19 cellular contexts compared by ENCODE assay signal in genomic region chr1:24941566-24941965, GRCh38. TPM values are rescaled to one million over a fixed set of nuclear protein-coding genes. Genes with fewer than 3 reads are reported as not detected.
DNase-seq lines count a peak whose midpoint lies in the region; ATAC-seq, FAIRE-seq and TF ChIP-seq lines count a peak whose summit lies in the region.
"Had no signal": no experiment of that assay in that cellular context is flagged by ENCODE, and none has a peak within 500 bp of the region (broad histone marks: within the 10 kb centered on the region; RNA-seq: fewer than 3 reads in every experiment).

No MANE protein-coding gene starts in this region.

- no peak overlapping the region for H2AFZ ChIP-seq in K562 (ENCODE audit: low read depth, low read length)
- H2AFZ ChIP-seq: GM23248 had no signal

- no peaks in the 10 kb centered on the region for H3K9me3 ChIP-seq in K562 (replicated peaks; ENCODE audit: control insufficient read depth, insufficient read depth, low read depth, low read length)
- H3K9me3 ChIP-seq in Caco-2, result no peaks in the 10 kb centered on the region
- H3K9me3 ChIP-seq: A549 had no signal

- H3K4me2 ChIP-seq in K562 (ENCODE audit: insufficient read depth, low read length), result no peak overlapping the region
- H3K4me2 ChIP-seq: A549 had no signal

- no peak for FAIRE-seq in K562 (lab: Jason Lieb, UNC)
- FAIRE-seq: A549 had no signal

- peak overlapping the region in 1 of 2 donors; percentile 61 for H3K27ac Mint-ChIP-seq in stimulated activated naive CD8-positive, alpha-beta T cell treated with anti-CD3 and anti-CD28 coated beads, Interleukin-15, amount 100 ng/mL, for 72 hours
- H3K27ac Mint-ChIP-seq in activated CD8-positive, alpha-beta T cell treated with anti-CD3 and anti-CD28 coated beads for 36 hours, result peak overlapping the region; percentile 61
- H3K27ac Mint-ChIP-seq in stimulated activated memory B cell treated with anti-CD40 and anti-IgM and Interleukin-4, amounts not matched to agents 10 μg/mL and 1 μg/mL and 100 μg/mL, for 72 hours, result peak overlapping the region; percentile 42
- no peak overlapping the region for H3K27ac Mint-ChIP-seq in Caco-2 (ENCODE audit: unreplicated experiment)

- ATAC-seq in stimulated activated naive CD8-positive, alpha-beta T cell treated with anti-CD3 and anti-CD28 coated beads, Interleukin-15, amount 100 ng/mL, for 72 hours, result peak; percentile 22
- ATAC-seq in stimulated activated naive CD8-positive, alpha-beta T cell treated with anti-CD3 and anti-CD28 coated beads, Interleukin-15, Interleukin-2, amounts not matched to agents 100 U/mL and 50 U/mL, for 24 hours, result no peak
- no peak for ATAC-seq in activated CD8-positive, alpha-beta T cell treated with anti-CD3 and anti-CD28 coated beads for 36 hours
- no peak; the same call in 2 of the 3 replicates for ATAC-seq in K562
- no peak for ATAC-seq in stimulated activated memory B cell treated with anti-CD40 and anti-IgM and Interleukin-4, amounts not matched to agents 10 μg/mL and 1 μg/mL and 100 μg/mL, for 72 hours
- no peak for ATAC-seq in GM21515 (IDR thresholded peaks at IDR 0.05; ENCODE audit: unreplicated experiment)
- ATAC-seq: A549, HCT116, SK-N-SH treated with all-trans-retinoic acid at 6 μM for 48 hours had no signal

- H3K27ac ChIP-seq in K562 (ENCODE audit: extremely low read depth, low read depth, low read length), result no peak overlapping the region
- H3K27ac ChIP-seq: A549, GM23248 had no signal

- peaks cover 6% of the 10 kb centered on the region; the same call in 1 of the 2 replicates for H4K20me1 ChIP-seq in K562 (replicated peaks; ENCODE audit: control insufficient read depth, insufficient read depth, low read length)

- DNase-seq in stimulated activated naive CD8-positive, alpha-beta T cell treated with anti-CD3 and anti-CD28 coated beads, Interleukin-15, amount 100 ng/mL, for 72 hours, result no peak
- DNase-seq in stimulated activated naive CD8-positive, alpha-beta T cell treated with anti-CD3 and anti-CD28 coated beads, Interleukin-15, Interleukin-2, amounts not matched to agents 100 U/mL and 50 U/mL, for 24 hours, result no peak
- no peak for DNase-seq in activated CD8-positive, alpha-beta T cell treated with anti-CD3 and anti-CD28 coated beads for 36 hours
- DNase-seq in K562 (ENCODE audit: extremely low read depth in 1 of 4, low spot score in 3 of 4) (no peak), Caco-2 (no peak), RPMI8226 (no peak)
- DNase-seq: DMS153, GDM1, GM23248, MV-4-11, NCI-H1694 treated with DMSO at 0.1 percent for 48 hours, NCI-H510A treated with DMSO at 0.1 percent for 48 hours, NCI-H774, SHP77 treated with DMSO at 0.1 percent for 48 hours had no signal

- TF ChIP-seq CTCF in activated CD8-positive, alpha-beta T cell treated with anti-CD3 and anti-CD28 coated beads for 36 hours (IDR thresholded peaks at IDR 0.05), result no peak
- no peak for TF ChIP-seq CTCF in K562 (IDR thresholded peaks at IDR 0.05 in 2 of 3, conservative IDR thresholded peaks at IDR 0.05 in 1 of 3; ENCODE audit: insufficient read depth in 2 of 3, low read depth in 1 of 3, low read length in 3 of 3)
- no peak for TF ChIP-seq CTCF in Caco-2 (IDR thresholded peaks at IDR 0.05; ENCODE audit: insufficient read depth in 1 of 2, low read depth in 1 of 2, low read length in 1 of 2, severe bottlenecking in 1 of 2, unreplicated experiment in 1 of 2)

- H3K79me2 ChIP-seq in K562 (ENCODE audit: control insufficient read depth, insufficient read depth, low read length), result no peaks in the 10 kb centered on the region

- peaks cover 92% of the 10 kb centered on the region for H3K4me1 Mint-ChIP-seq in stimulated activated naive CD8-positive, alpha-beta T cell treated with anti-CD3 and anti-CD28 coated beads, Interleukin-15, amount 100 ng/mL, for 72 hours
- peaks cover 73% of the 10 kb centered on the region for H3K4me1 Mint-ChIP-seq in activated CD8-positive, alpha-beta T cell treated with anti-CD3 and anti-CD28 coated beads for 36 hours (ENCODE audit: low read depth)
- H3K4me1 Mint-ChIP-seq in stimulated activated memory B cell treated with anti-CD40 and anti-IgM and Interleukin-4, amounts not matched to agents 10 μg/mL and 1 μg/mL and 100 μg/mL, for 72 hours, result peaks cover 61% of the 10 kb centered on the region
- H3K4me1 Mint-ChIP-seq in Caco-2 (ENCODE audit: low read depth, unreplicated experiment), result no peaks in the 10 kb centered on the region

- no peak overlapping the region for H3K9ac ChIP-seq in K562 (ENCODE audit: insufficient read depth in 1 of 2, low read depth in 2 of 2, low read length in 2 of 2)
- H3K9ac ChIP-seq: GM23248 had no signal

- CTCF ChIA-PET in activated CD8-positive, alpha-beta T cell treated with anti-CD3 and anti-CD28 coated beads for 36 hours (lab: Charles Lee), result interaction anchor here (0.6 to 2.2 kb wide), 4 partner anchors 9 to 43 kb away, joined by 3 to 6 read pairs (median 4); no protein-coding TSS in a partner anchor
- CTCF ChIA-PET in K562 (lab: Yijun Ruan, JAX; ENCODE audit: low intra/inter-chr PET ratio), result no interaction called here
- CTCF ChIA-PET in Caco-2 (lab: Charles Lee), result interaction anchor here (1.3 kb wide), 1 partner anchor 9 kb away, joined by 3 read pairs; no protein-coding TSS in a partner anchor

- peaks cover 81% of the 10 kb centered on the region for H3K36me3 Mint-ChIP-seq in activated CD8-positive, alpha-beta T cell treated with anti-CD3 and anti-CD28 coated beads for 36 hours (ENCODE audit: low read depth)
- peaks cover 49% of the 10 kb centered on the region for H3K36me3 Mint-ChIP-seq in stimulated activated memory B cell treated with anti-CD40 and anti-IgM and Interleukin-4, amounts not matched to agents 10 μg/mL and 1 μg/mL and 100 μg/mL, for 72 hours
- H3K36me3 Mint-ChIP-seq in Caco-2 (ENCODE audit: insufficient read depth, unreplicated experiment), result no peaks in the 10 kb centered on the region

- no peak for TF ChIP-seq RAD21 in K562 (CRISPR knock-in tag; conservative IDR thresholded peaks at IDR 0.05 in 1 of 2, IDR thresholded peaks at IDR 0.05 in 1 of 2)

- H3K36me3 ChIP-seq in K562 (ENCODE audit: control insufficient read depth, insufficient read depth, low read length) (no peaks in the 10 kb centered on the region), Caco-2 (ENCODE audit: control insufficient read depth, insufficient read depth, low read length) (no peaks in the 10 kb centered on the region)

- TF ChIP-seq EP300 in K562 (IDR thresholded peaks at IDR 0.05; ENCODE audit: low read length), result no peak

- POLR2A ChIA-PET in activated CD8-positive, alpha-beta T cell treated with anti-CD3 and anti-CD28 coated beads for 36 hours (lab: Charles Lee), result interaction anchor here (0.6 to 3.0 kb wide), 7 partner anchors 8 to 19 kb away, joined by 3 to 14 read pairs (median 4); partner anchors contain the start of gene RUNX3
- POLR2A ChIA-PET in K562 (lab: Yijun Ruan, JAX), result interaction anchor here (0.7 to 1.9 kb wide), 3 partner anchors 8 to 288 kb away, joined by 3 to 7 read pairs (median 4); no protein-coding TSS in a partner anchor
- POLR2A ChIA-PET in Caco-2 (lab: Charles Lee), result no interaction called here

- TF ChIP-seq POLR2A in K562 (conservative IDR thresholded peaks at IDR 0.05), result no peak

- in situ Hi-C loops in K562 (cut with MboI), result no loop called here

- no peaks in the 10 kb centered on the region; a peak in 2 of 5 replicates for H3K4me1 ChIP-seq in K562 (replicated peaks in 1 of 2; ENCODE audit: control insufficient read depth in 2 of 2, insufficient read depth in 2 of 2, low read length in 2 of 2)
- no peaks in the 10 kb centered on the region for H3K4me1 ChIP-seq in Caco-2

- H3K27me3 Mint-ChIP-seq in stimulated activated naive CD8-positive, alpha-beta T cell treated with anti-CD3 and anti-CD28 coated beads, Interleukin-15, amount 100 ng/mL, for 72 hours, result no peaks in the 10 kb centered on the region
- no peaks in the 10 kb centered on the region for H3K27me3 Mint-ChIP-seq in activated CD8-positive, alpha-beta T cell treated with anti-CD3 and anti-CD28 coated beads for 36 hours
- no peaks in the 10 kb centered on the region for H3K27me3 Mint-ChIP-seq in stimulated activated memory B cell treated with anti-CD40 and anti-IgM and Interleukin-4, amounts not matched to agents 10 μg/mL and 1 μg/mL and 100 μg/mL, for 72 hours
- H3K27me3 Mint-ChIP-seq in Caco-2 (ENCODE audit: insufficient read depth, unreplicated experiment), result no peaks in the 10 kb centered on the region

- WGBS in K562 (ENCODE audit: insufficient coverage, low coverage, missing lambda C conversion rate), result 2% methylated on average over 4 of the region's 4 CpGs

- H3K9me3 Mint-ChIP-seq in stimulated activated naive CD8-positive, alpha-beta T cell treated with anti-CD3 and anti-CD28 coated beads, Interleukin-15, amount 100 ng/mL, for 72 hours, result no peaks in the 10 kb centered on the region
- no peaks in the 10 kb centered on the region for H3K9me3 Mint-ChIP-seq in activated CD8-positive, alpha-beta T cell treated with anti-CD3 and anti-CD28 coated beads for 36 hours
- H3K9me3 Mint-ChIP-seq in stimulated activated memory B cell treated with anti-CD40 and anti-IgM and Interleukin-4, amounts not matched to agents 10 μg/mL and 1 μg/mL and 100 μg/mL, for 72 hours, result no peaks in the 10 kb centered on the region
- no peaks in the 10 kb centered on the region for H3K9me3 Mint-ChIP-seq in Caco-2 (ENCODE audit: unreplicated experiment)

- no peaks in the 10 kb centered on the region for H3K9me1 ChIP-seq in K562 (ENCODE audit: control insufficient read depth, insufficient read depth, low read length)

- no TSS peak for BruUV-seq in K562 (replicated peaks; lab: Mats Ljungman, UMichigan)
- no TSS peak for BruUV-seq in Caco-2 (replicated peaks; lab: Mats Ljungman, UMichigan)

- H3K4me3 ChIP-seq in K562, result no peak overlapping the region
- H3K4me3 ChIP-seq in Caco-2 (ENCODE audit: low read depth, low read length), result no peak overlapping the region
- H3K4me3 ChIP-seq: A549, GM23248 had no signal

- H3K27me3 ChIP-seq in K562 (ENCODE audit: control insufficient read depth in 2 of 2, insufficient read depth in 2 of 2, low read length in 2 of 2) (peaks cover 8 to 70% of the 10 kb centered on the region in 2 experiments; a peak in 4 of 5 replicates), Caco-2 (replicated peaks; ENCODE audit: control insufficient read depth, insufficient read depth, low read length) (no peaks in the 10 kb centered on the region)

- no peak overlapping the region for H3K4me3 Mint-ChIP-seq in stimulated activated naive CD8-positive, alpha-beta T cell treated with anti-CD3 and anti-CD28 coated beads, Interleukin-15, amount 100 ng/mL, for 72 hours
- H3K4me3 Mint-ChIP-seq in activated CD8-positive, alpha-beta T cell treated with anti-CD3 and anti-CD28 coated beads for 36 hours, result no peak overlapping the region
- no peak overlapping the region for H3K4me3 Mint-ChIP-seq in stimulated activated memory B cell treated with anti-CD40 and anti-IgM and Interleukin-4, amounts not matched to agents 10 μg/mL and 1 μg/mL and 100 μg/mL, for 72 hours
- H3K4me3 Mint-ChIP-seq in Caco-2 (ENCODE audit: unreplicated experiment), result no peak overlapping the region

- intact Hi-C loops in activated CD8-positive, alpha-beta T cell treated with anti-CD3 and anti-CD28 coated beads for 36 hours (cut with micrococcal nuclease), result no loop called here
- intact Hi-C loops in K562 (cut with micrococcal nuclease) (no loop called here), Caco-2 (cut with micrococcal nuclease; ENCODE audit: unreplicated experiment) (no loop called here)

RNA-seq across cellular contexts. Expression of gene RUNX3, which starts 11.5 kb away (rescaled TPM):
- total RNA-seq in activated CD8-positive, alpha-beta T cell treated with anti-CD3 and anti-CD28 coated beads for 36 hours, result 100 to 1,000 TPM; 180 to 183 TPM
- total RNA-seq in K562 (2011; cell fraction: chromatin; rRNA removed; ENCODE audit: low replicate concordance), result 0.21 TPM in 1 of 2 replicates, not detected in the other
- 0.13 TPM in 1 of 2 replicates, not detected in the other for total RNA-seq in K562 (2011; cell fraction: nucleolus; rRNA removed)
- total RNA-seq in K562 (2011; cell fraction: nucleoplasm; rRNA removed), result not detected in 2 replicates
- 0.09 and 0.16 TPM in 2 replicates for total RNA-seq in K562 (2014; rRNA removed)
- total RNA-seq in K562 (2014; rRNA removed; fragmentation: Illumina TruSeq; extraction: Trizol), result 0.03 and 0.04 TPM in 2 replicates
- 0.11 and 0.22 TPM in 2 replicates for total RNA-seq in K562 (2015; rRNA removed; fragmentation: Illumina TruSeq; extraction: Trizol)
- total RNA-seq in K562 (2021), result 0.64 and 1.1 TPM in 2 replicates
- polyA plus RNA-seq in K562 (2011; rRNA removed), result 0.03 TPM in 2 replicates
- polyA plus RNA-seq in K562 (2011; cell fraction: cytosol; rRNA removed), result 0.03 TPM in 1 of 2 replicates, not detected in the other
- 0.18 TPM in 1 of 2 replicates, not detected in the other for polyA plus RNA-seq in K562 (2011; cell fraction: nucleus; rRNA removed)
- polyA plus RNA-seq in K562 (2012), result 0.36 and 0.46 TPM in 2 replicates
- polyA plus RNA-seq in K562 (2014; fragmentation: Illumina TruSeq; extraction: Trizol), result 0.19 and 0.39 TPM in 2 replicates
- polyA plus RNA-seq in K562 (2014; fragmentation: Nextera tagmentation; extraction: Ambion mirVana), result under 1 TPM; 0.01 to 0.04 TPM
- 0.29 and 0.62 TPM in 2 replicates for polyA plus RNA-seq in K562 (2014; rRNA removed)
- polyA minus RNA-seq in K562 (2011; rRNA and poly(A)+ RNA removed), result not detected in 2 replicates
- polyA minus RNA-seq in K562 (2011; cell fraction: cytosol; rRNA and poly(A)+ RNA removed), result not detected in 2 replicates
- polyA minus RNA-seq in K562 (2011; cell fraction: nucleus; rRNA and poly(A)+ RNA removed), result not detected in 2 replicates
- 1.1 and 1.6 TPM in 2 replicates for total RNA-seq in Caco-2 (2022)

Comparison
In these comparisons a context has a peak if more than half of its experiments do, and no peak if none do; other contexts are left out.
1. RNA of gene RUNX3, which starts 11.5 kb away (total RNA-seq): 180 to 183 TPM in activated CD8-positive, alpha-beta T cell treated with anti-CD3 and anti-CD28 coated beads for 36 hours; 1.1 to 1.6 TPM in Caco-2 and 0.03 to 1.1 TPM in K562; every median in the first group is over 10 times any median in the second.